Comparison of ENCODE assay signal across 19 cellular contexts in the genomic region with DNA sequence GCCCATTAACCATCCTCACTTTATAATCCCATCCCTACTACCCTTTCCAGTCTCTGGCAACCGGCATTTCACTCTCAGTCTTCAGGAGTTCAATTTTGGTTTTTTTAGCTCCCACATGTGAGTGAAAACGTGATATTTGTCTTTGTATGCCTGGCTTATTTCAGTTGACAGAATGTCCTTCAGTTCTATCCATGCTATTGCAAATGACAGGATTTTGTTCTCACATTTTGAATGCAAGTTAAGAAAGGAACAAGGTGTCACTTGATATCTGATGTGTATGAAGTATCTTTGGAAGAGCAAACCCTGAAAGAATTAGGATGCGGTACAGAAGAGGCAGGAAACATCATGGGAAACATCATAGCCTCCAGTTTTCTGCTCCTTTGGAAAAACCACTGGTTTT.
"Had no signal": no experiment of that assay in that cellular context is flagged by ENCODE, and none has a peak within 500 bp of the region (broad histone marks: within the 10 kb centered on the region; RNA-seq: fewer than 3 reads in every experiment).

No MANE protein-coding gene starts in this region.

- DNase-seq: activated CD4-positive, alpha-beta T cell treated with anti-CD3 and anti-CD28 coated beads, Interleukin-2, amount 10 ng/mL, durations not matched to agents 7 days and 5 days; activated CD4-positive, CD25-positive, alpha-beta regulatory T cell; activated CD8-positive, alpha-beta memory T cell treated with anti-CD3 and anti-CD28 coated beads for 24 hours; activated naive CD4-positive, alpha-beta T cell; activated naive CD8-positive, alpha-beta T cell treated with anti-CD3 and anti-CD28 coated beads, Interleukin-2, amount 10 ng/mL, durations not matched to agents 7 days and 5 days; brain microvascular endothelial cell; left colon; naive thymus-derived CD8-positive, alpha-beta T cell; retina; stimulated activated CD4-positive, alpha-beta T cell treated with anti-CD3 and anti-CD28 coated beads, Interleukin-15, amount 100 ng/mL, for 24 hours; stimulated activated CD4-positive, alpha-beta T cell treated with anti-CD3 and anti-CD28 coated beads, Interleukin-4, amount 100 ng/mL, for 1 hour; stimulated activated naive B cell treated with anti-CD40 and anti-IgM and Interleukin-4, amounts not matched to agents 10 μg/mL and 1 μg/mL and 100 μg/mL, for 72 hours; substantia nigra had no signal

- H3K27me3 Mint-ChIP-seq: type B pancreatic cell had no signal

- H3K4me3 ChIP-seq: skin epidermis had no signal

- H3K4me1 Mint-ChIP-seq: activated CD4-positive, alpha-beta T cell treated with anti-CD3 and anti-CD28 coated beads, Interleukin-2, amount 10 ng/mL, durations not matched to agents 7 days and 5 days; activated naive CD8-positive, alpha-beta T cell treated with anti-CD3 and anti-CD28 coated beads, Interleukin-2, amount 10 ng/mL, durations not matched to agents 7 days and 5 days; memory B cell; stimulated activated naive B cell treated with anti-CD40 and anti-IgM and Interleukin-4, amounts not matched to agents 10 μg/mL and 1 μg/mL and 100 μg/mL, for 72 hours had no signal

- H3K27ac ChIP-seq: brain microvascular endothelial cell, neutrophil, parathyroid adenoma, skin epidermis had no signal

- H3K36me3 Mint-ChIP-seq: activated naive CD8-positive, alpha-beta T cell treated with anti-CD3 and anti-CD28 coated beads, Interleukin-2, amount 10 ng/mL, durations not matched to agents 7 days and 5 days; memory B cell; naive thymus-derived CD8-positive, alpha-beta T cell; stimulated activated naive B cell treated with anti-CD40 and anti-IgM and Interleukin-4, amounts not matched to agents 10 μg/mL and 1 μg/mL and 100 μg/mL, for 72 hours had no signal

- H3K9me3 Mint-ChIP-seq: activated CD4-positive, alpha-beta T cell treated with anti-CD3 and anti-CD28 coated beads, Interleukin-2, amount 10 ng/mL, durations not matched to agents 7 days and 5 days; activated naive CD8-positive, alpha-beta T cell treated with anti-CD3 and anti-CD28 coated beads, Interleukin-2, amount 10 ng/mL, durations not matched to agents 7 days and 5 days; activated T-helper 1 cell treated with anti-CD3 and anti-CD28 coated beads, Interleukin-12 subunit alpha, Interleukin-12 subunit beta, Interleukin-2, Interleukin-4 antibody, amounts not matched to agents 30 ng/mL and 10 ng/mL and 1 ng/mL, durations not matched to agents 14 hours and 24 hours and 36 hours; memory B cell; naive thymus-derived CD8-positive, alpha-beta T cell; stimulated activated naive B cell treated with anti-CD40 and anti-IgM and Interleukin-4, amounts not matched to agents 10 μg/mL and 1 μg/mL and 100 μg/mL, for 72 hours; type B pancreatic cell had no signal

- ATAC-seq: left colon; naive thymus-derived CD8-positive, alpha-beta T cell; stimulated activated naive B cell treated with anti-CD40 and anti-IgM and Interleukin-4, amounts not matched to agents 10 μg/mL and 1 μg/mL and 100 μg/mL, for 72 hours had no signal

- H3K9me3 ChIP-seq: neutrophil had no signal

- H3K27ac Mint-ChIP-seq: activated CD4-positive, alpha-beta T cell treated with anti-CD3 and anti-CD28 coated beads, Interleukin-2, amount 10 ng/mL, durations not matched to agents 7 days and 5 days; activated naive CD8-positive, alpha-beta T cell treated with anti-CD3 and anti-CD28 coated beads, Interleukin-2, amount 10 ng/mL, durations not matched to agents 7 days and 5 days; activated T-helper 1 cell treated with anti-CD3 and anti-CD28 coated beads, Interleukin-12 subunit alpha, Interleukin-12 subunit beta, Interleukin-2, Interleukin-4 antibody, amounts not matched to agents 30 ng/mL and 10 ng/mL and 1 ng/mL, durations not matched to agents 14 hours and 24 hours and 36 hours; memory B cell; naive thymus-derived CD8-positive, alpha-beta T cell; stimulated activated naive B cell treated with anti-CD40 and anti-IgM and Interleukin-4, amounts not matched to agents 10 μg/mL and 1 μg/mL and 100 μg/mL, for 72 hours; type B pancreatic cell had no signal

- H3K36me3 ChIP-seq: brain microvascular endothelial cell, neutrophil had no signal

- H3K27me3 ChIP-seq: brain microvascular endothelial cell had no signal

- H3K4me3 Mint-ChIP-seq: activated CD4-positive, alpha-beta T cell treated with anti-CD3 and anti-CD28 coated beads, Interleukin-2, amount 10 ng/mL, durations not matched to agents 7 days and 5 days; activated naive CD8-positive, alpha-beta T cell treated with anti-CD3 and anti-CD28 coated beads, Interleukin-2, amount 10 ng/mL, durations not matched to agents 7 days and 5 days; activated T-helper 1 cell treated with anti-CD3 and anti-CD28 coated beads, Interleukin-12 subunit alpha, Interleukin-12 subunit beta, Interleukin-2, Interleukin-4 antibody, amounts not matched to agents 30 ng/mL and 10 ng/mL and 1 ng/mL, durations not matched to agents 14 hours and 24 hours and 36 hours; memory B cell; naive thymus-derived CD8-positive, alpha-beta T cell; stimulated activated naive B cell treated with anti-CD40 and anti-IgM and Interleukin-4, amounts not matched to agents 10 μg/mL and 1 μg/mL and 100 μg/mL, for 72 hours; type B pancreatic cell had no signal

- H3K4me1 ChIP-seq: parathyroid adenoma had no signal
